Comparison of ENCODE assay signal across 10 cellular contexts in the genomic region with DNA sequence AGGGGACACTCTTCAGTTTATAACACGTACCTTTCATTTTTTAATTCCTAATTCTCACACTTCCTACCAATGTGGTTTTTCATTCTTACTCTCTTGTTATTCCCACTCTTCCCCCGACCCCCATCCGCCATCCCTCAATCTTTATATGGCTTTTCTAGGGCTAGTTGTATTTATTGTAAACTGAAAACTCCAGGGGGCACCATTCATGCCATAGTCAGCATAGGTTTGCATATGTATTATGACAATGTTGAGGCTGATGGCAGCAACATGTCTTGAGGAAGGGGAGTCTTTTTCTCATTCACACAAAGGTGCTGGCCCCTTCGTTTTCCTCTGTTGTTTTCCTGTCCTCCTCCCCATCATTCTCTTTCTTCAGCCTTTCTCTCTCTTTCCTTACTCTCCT. TPM values are rescaled to one million over a fixed set of nuclear protein-coding genes. Genes with fewer than 3 reads are reported as not detected.
A peak's percentile ranks its signal among the peaks of the same experiment; 100 is the strongest.
DNase-seq lines count a peak whose midpoint lies in the region; ATAC-seq and TF ChIP-seq lines count a peak whose summit lies in the region.
"Had no signal": no experiment of that assay in that cellular context is flagged by ENCODE, and none has a peak within 500 bp of the region (broad histone marks: within the 10 kb centered on the region; RNA-seq: fewer than 3 reads in every experiment).

No MANE protein-coding gene starts in this region.

- POLR2A ChIA-PET in BJ (lab: Charles Lee), result interaction anchor here (0.6 kb wide), 1 partner anchor 19 kb away, joined by 3 read pairs; no protein-coding TSS in a partner anchor

- CTCF ChIA-PET in BJ (lab: Yijun Ruan, JAX), result interaction anchor here (0.9 to 7.6 kb wide), 7 partner anchors 9 to 459 kb away, joined by 3 to 72 read pairs (median 18); no protein-coding TSS in a partner anchor

- ATAC-seq in GM19463 (IDR thresholded peaks at IDR 0.05; ENCODE audit: unreplicated experiment), result no peak
- ATAC-seq: left lung had no signal

- no peaks in the 10 kb centered on the region for H3K79me2 ChIP-seq in OCI-LY3 (ENCODE audit: low read length)

- no peak overlapping the region for H2AFZ ChIP-seq in OCI-LY3 (ENCODE audit: low read depth, low read length)

- peaks cover 12% of the 10 kb centered on the region for H3K4me1 ChIP-seq in OCI-LY3 (ENCODE audit: low read length)
- H3K4me1 ChIP-seq: testis had no signal

- H3K36me3 ChIP-seq in BJ (ENCODE audit: control insufficient read depth, insufficient read depth, low read length) (no peaks in the 10 kb centered on the region), GM06990 (ENCODE audit: control insufficient read depth, insufficient read depth, low read length) (no peaks in the 10 kb centered on the region), OCI-LY3 (replicated peaks; ENCODE audit: low read depth, low read length) (no peaks in the 10 kb centered on the region)
- H3K36me3 ChIP-seq: left lung had no signal

- H3K27ac ChIP-seq in OCI-LY3 (ENCODE audit: low read length) (no peak overlapping the region), dorsolateral prefrontal cortex (no peak overlapping the region)
- H3K27ac ChIP-seq: left lung, testis, VCaP had no signal

- no peak overlapping the region for H3K9ac ChIP-seq in OCI-LY3 (ENCODE audit: low read length)

- TF ChIP-seq CTCF in BJ (IDR thresholded peaks at IDR 0.05; ENCODE audit: insufficient read depth, low read depth, low read length) (peak; percentile 25; the same call in 1 of the 2 replicates), GM06990 (IDR thresholded peaks at IDR 0.05; ENCODE audit: insufficient read depth, low read length, poor library complexity, severe bottlenecking) (peak; percentile 36), OCI-LY3 (IDR thresholded peaks at IDR 0.05; ENCODE audit: low read depth, low read length) (peak; percentile 30), dorsolateral prefrontal cortex (IDR thresholded peaks at IDR 0.05 in 54 of 56, conservative IDR thresholded peaks at IDR 0.05 in 2 of 56; ENCODE audit: low read depth in 1 of 56, partially characterized antibody in 56 of 56) (peak in 4 of 56 donors; percentile 6 to 13 (median 9))

- H3K4me3 ChIP-seq in BJ (ENCODE audit: low read depth, low read length), result no peak overlapping the region
- H3K4me3 ChIP-seq in GM06990 (replicated peaks; ENCODE audit: low read depth, low read length), result no peak overlapping the region
- no peak overlapping the region for H3K4me3 ChIP-seq in OCI-LY3 (ENCODE audit: low read length)
- no peak overlapping the region for H3K4me3 ChIP-seq in dorsolateral prefrontal cortex
- H3K4me3 ChIP-seq: left lung, testis had no signal

- H4K20me1 ChIP-seq in OCI-LY3 (ENCODE audit: insufficient read depth, low read length), result no peaks in the 10 kb centered on the region

- H3K9me3 ChIP-seq in OCI-LY3 (ENCODE audit: insufficient read depth, low read length), result no peaks in the 10 kb centered on the region
- H3K9me3 ChIP-seq: left lung, testis had no signal

- intact Hi-C loops in dorsolateral prefrontal cortex (cut with DNase I), result loop anchor here (2.0 to 5.0 kb wide), 4 partner anchors 152 to 454 kb away; partner anchors contain the start of gene CDK17 (in 1 of the 2)

- H3K4me2 ChIP-seq in OCI-LY3 (ENCODE audit: low read length), result no peak overlapping the region

- no peak for DNase-seq in BJ (ENCODE audit: low read depth)
- no peak for DNase-seq in GM06990 (ENCODE audit: extremely low read depth, insufficient read length)
- peak; percentile 16 for DNase-seq in fibroblast of gingiva (ENCODE audit: low read depth)
- no peak for DNase-seq in dorsolateral prefrontal cortex
- DNase-seq in HUDEP-2 (lab: John Stamatoyannopoulos, UW; ENCODE audit: unreplicated experiment in 76 of 76), result no peak
- DNase-seq: left lung, testis had no signal

- H3K27me3 ChIP-seq in BJ (ENCODE audit: control insufficient read depth, insufficient read depth, low read length) (no peaks in the 10 kb centered on the region), GM06990 (replicated peaks; ENCODE audit: control insufficient read depth, insufficient read depth, low read length) (no peaks in the 10 kb centered on the region), OCI-LY3 (ENCODE audit: low read depth, low read length) (0 out of 2 replicates have a peak, but pooled peaks cover 7% of the 10 kb centered on the region), dorsolateral prefrontal cortex (no peaks in the 10 kb centered on the region)
- H3K27me3 ChIP-seq: left lung, testis had no signal

RNA-seq across cellular contexts. Expression of gene LTA4H, which starts 27.7 kb away (rescaled TPM):
- 35.1 and 60.7 TPM in 2 replicates for polyA plus RNA-seq in BJ (2011; rRNA removed)
- 15.2 and 17.2 TPM in 2 replicates for polyA minus RNA-seq in BJ (2011; rRNA and poly(A)+ RNA removed)
- total RNA-seq in dorsolateral prefrontal cortex, result 10 to 100 TPM; 23.3 to 51.5 (median 38.7) TPM
